ENCODE assay signal across 23 cellular contexts in the genomic region with DNA sequence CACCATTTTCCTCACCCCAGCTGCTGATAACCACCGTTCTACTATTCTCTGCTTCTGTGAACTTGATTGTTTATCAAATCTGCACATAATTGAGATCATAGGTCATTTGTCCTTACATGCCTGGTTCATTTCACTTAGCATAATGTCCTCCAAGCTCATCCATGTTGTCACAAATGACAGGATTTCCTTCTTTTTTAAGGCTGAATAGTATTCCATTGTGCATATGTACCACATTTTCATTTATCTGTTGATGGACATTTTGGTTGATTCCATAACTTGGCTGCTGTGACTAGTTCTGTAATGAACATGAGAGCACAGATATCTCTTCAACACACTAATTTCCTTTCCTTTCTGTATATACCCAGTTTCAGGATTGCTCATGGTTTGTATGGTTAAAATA.
"Had no signal": no experiment of that assay in that cellular context is flagged by ENCODE, and none has a peak within 500 bp of the region (broad histone marks: within the 10 kb centered on the region; RNA-seq: fewer than 3 reads in every experiment).

No MANE protein-coding gene starts in this region.

- H3K79me2 ChIP-seq: parathyroid adenoma had no signal

- H3K27me3 Mint-ChIP-seq: effector memory CD8-positive, alpha-beta T cell; progenitor cell of endocrine pancreas had no signal

- H3K36me3 Mint-ChIP-seq: neural progenitor cell had no signal

- H3K4me3 ChIP-seq: left lung, neural progenitor cell, right lobe of liver, smooth muscle cell, thoracic aorta, tibial nerve, upper lobe of left lung, uterus had no signal

- FAIRE-seq: endometrium had no signal

- H3K4me3 Mint-ChIP-seq: effector memory CD8-positive, alpha-beta T cell; naive thymus-derived CD4-positive, alpha-beta T cell; nephron; neural progenitor cell had no signal

- ATAC-seq: effector memory CD8-positive, alpha-beta T cell; left cardiac atrium; left lung; naive thymus-derived CD4-positive, alpha-beta T cell; right lobe of liver had no signal

- H3K27ac Mint-ChIP-seq: effector memory CD8-positive, alpha-beta T cell; nephron; neural progenitor cell; progenitor cell of endocrine pancreas had no signal

- DNase-seq: cortex of kidney; effector memory CD8-positive, alpha-beta T cell; left cardiac atrium; left lung; mesendoderm; midbrain; naive thymus-derived CD4-positive, alpha-beta T cell; right lobe of liver; stimulated activated CD4-positive, alpha-beta T cell treated with anti-CD3 and anti-CD28 coated beads, Interleukin-12 subunit alpha, Interleukin-12 subunit beta, amount 100 ng/mL, for 4 hours; stimulated activated CD4-positive, alpha-beta T cell treated with anti-CD3 and anti-CD28 coated beads, Interleukin-1b, Interleukin-23, amount 100 ng/mL, for 48 hours; stimulated activated CD4-positive, alpha-beta T cell treated with anti-CD3 and anti-CD28 coated beads, Interleukin-4, amount 100 ng/mL, for 1 hour; stimulated activated CD8-positive, alpha-beta memory T cell treated with anti-CD3 and anti-CD28 coated beads, Interleukin-4, amount 100 ng/mL, for 48 hours; stimulated activated naive CD4-positive, alpha-beta T cell treated with Interleukin-2 at 50 U/mL for 16 hours; upper lobe of left lung; uterus had no signal

- H3K9me3 Mint-ChIP-seq: effector memory CD8-positive, alpha-beta T cell; nephron; neural progenitor cell had no signal

- H3K9ac ChIP-seq: neural progenitor cell, parathyroid adenoma had no signal

- H3K4me1 ChIP-seq: left lung, parathyroid adenoma, right lobe of liver, upper lobe of left lung, uterus had no signal

- H3K27ac ChIP-seq: left lung, neural progenitor cell, parathyroid adenoma, right lobe of liver, thoracic aorta, tibial nerve, upper lobe of left lung, uterus had no signal

- H3K9me3 ChIP-seq: left lung, right lobe of liver, thoracic aorta, tibial nerve, upper lobe of left lung, uterus had no signal

- H3K36me3 ChIP-seq: left lung, neural progenitor cell, right lobe of liver, thoracic aorta, uterus had no signal

- H2AFZ ChIP-seq: neural progenitor cell, parathyroid adenoma had no signal

- H3K4me2 ChIP-seq: neural progenitor cell, smooth muscle cell had no signal

- H3K27me3 ChIP-seq: left lung, neural progenitor cell, right lobe of liver, tibial nerve, upper lobe of left lung, uterus had no signal
